In the genomic region with DNA sequence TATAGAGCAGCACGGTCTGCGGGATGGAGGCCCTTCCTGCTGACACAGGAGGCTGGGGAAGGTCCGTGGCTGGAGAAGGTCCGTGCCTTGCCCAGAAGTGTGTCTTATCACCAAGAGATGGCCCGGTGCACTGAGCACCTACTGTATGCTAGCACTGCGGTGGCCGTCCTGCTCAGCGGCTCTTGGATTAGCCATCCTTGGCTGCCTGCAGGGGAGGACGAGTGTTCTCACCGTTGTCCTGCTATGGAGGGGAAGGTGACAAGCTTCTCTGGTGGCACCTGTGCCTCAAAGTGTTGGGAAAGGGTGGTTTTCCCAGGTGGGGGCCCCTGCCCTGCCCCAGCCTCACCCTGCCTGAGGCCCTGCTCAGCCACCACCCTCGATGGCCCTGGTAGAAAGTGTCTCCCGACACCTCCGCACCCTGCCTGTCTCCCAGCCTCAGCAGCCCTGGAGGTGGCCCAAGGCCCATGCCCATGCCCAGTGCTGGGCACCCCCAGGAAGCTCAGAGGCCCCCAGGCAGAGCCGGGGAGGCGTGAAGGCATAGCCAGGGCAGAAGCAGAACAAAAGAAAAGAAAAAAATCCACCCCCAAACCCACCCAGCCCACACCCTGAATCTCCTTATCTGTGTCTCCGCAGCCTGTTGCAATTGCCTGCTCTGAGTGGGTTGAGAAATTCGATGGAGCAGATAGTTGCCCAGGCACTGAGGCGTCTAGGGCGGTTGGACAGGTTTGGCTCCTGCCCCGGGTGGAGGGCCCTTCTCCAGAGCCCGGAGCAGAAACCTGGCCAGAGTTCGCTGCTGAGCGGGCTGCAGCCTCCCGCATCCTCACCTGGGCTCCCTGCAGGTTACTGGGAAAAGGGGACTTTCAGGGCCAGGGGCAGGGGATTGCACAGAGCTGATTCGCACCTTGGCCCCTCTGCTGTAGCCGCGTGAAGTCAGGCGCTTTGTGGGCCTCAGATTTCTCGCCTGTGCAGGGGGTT, we compare ENCODE assay signal across 1 cellular context.
TF ChIP-seq lines count a peak whose summit lies in the region.

No MANE protein-coding gene starts in this region.

TF ChIP-seq in H1, 55 proteins besides CTCF, POLR2A, EP300 and RAD21:
- TF ChIP-seq YY1 (IDR thresholded peaks at IDR 0.05; ENCODE audit: low read depth, low read length) (no peak), SIX5 (IDR thresholded peaks at IDR 0.05; ENCODE audit: low read depth, low read length) (no peak), FOSL1 (IDR thresholded peaks at IDR 0.05; ENCODE audit: insufficient read depth, low read depth, low read length) (no peak), TEAD4 (IDR thresholded peaks at IDR 0.05; ENCODE audit: low read depth, low read length) (no peak), CEBPB (IDR thresholded peaks at IDR 0.05; ENCODE audit: low read depth, low read length) (no peak), SIRT6 (IDR thresholded peaks at IDR 0.05; ENCODE audit: low read length) (no peak), SAP30 (IDR thresholded peaks at IDR 0.05; ENCODE audit: insufficient read depth, insufficient replicate concordance, low read length) (no peak), BCL11A (IDR thresholded peaks at IDR 0.05; ENCODE audit: low read depth in 2 of 2, low read length in 2 of 2) (no peak), CTBP2 (IDR thresholded peaks at IDR 0.05; ENCODE audit: borderline replicate concordance, insufficient read depth, insufficient read length, low read length) (no peak), CREB1 (IDR thresholded peaks at IDR 0.05) (no peak)
- TF ChIP-seq, protein P1, sequence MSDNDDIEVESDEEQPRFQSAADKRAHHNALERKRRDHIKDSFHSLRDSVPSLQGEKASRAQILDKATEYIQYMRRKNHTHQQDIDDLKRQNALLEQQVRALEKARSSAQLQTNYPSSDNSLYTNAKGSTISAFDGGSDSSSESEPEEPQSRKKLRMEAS (IDR thresholded peaks at IDR 0.05) = no peak
